In genomic region chr9:127112056-127112455, GRCh38 we compare ENCODE assay signal across 1 cellular context.
TF ChIP-seq lines count a peak whose summit lies in the region.

No MANE protein-coding gene starts in this region.

TF ChIP-seq in HEK293, 187 proteins besides CTCF, POLR2A, EP300 and RAD21 (continued from another document):
- peak; percentile 76; the same call in 1 of the 2 replicates for TF ChIP-seq ATF2 (tag by site-specific recombination; IDR thresholded peaks at IDR 0.05; ENCODE audit: low read depth)
TF ChIP-seq in HEK293: peak in this region for 10.
